Comparison of ENCODE assay signal across 12 cellular contexts in genomic region chr19:3880471-3881271, GRCh38. TPM values are rescaled to one million over a fixed set of nuclear protein-coding genes. Genes with fewer than 3 reads are reported as not detected.
DNase-seq lines count a peak whose midpoint lies in the region; ATAC-seq and TF ChIP-seq lines count a peak whose summit lies in the region.
"Had no signal": no experiment of that assay in that cellular context is flagged by ENCODE, and none has a peak within 500 bp of the region (broad histone marks: within the 10 kb centered on the region; RNA-seq: fewer than 3 reads in every experiment).

ATCAY (plus strand) TSS chr19:3880685; CDS start chr19:3885768, 5,083 bp downstream.

- POLR2A ChIA-PET in CD8-positive, alpha-beta T cell (lab: Charles Lee) = no interaction called here
- POLR2A ChIA-PET in SK-N-SH (lab: Yijun Ruan, JAX) = interaction anchor here (0.6 to 1.5 kb wide), 8 partner anchors 7 to 118 kb away, joined by 3 to 7 read pairs (median 4); partner anchors contain the start of genes EEF2 and MRPL54

- H3K9me3 Mint-ChIP-seq in CD8-positive, alpha-beta T cell = no peaks in the 10 kb centered on the region

- H3K4me1 Mint-ChIP-seq in CD8-positive, alpha-beta T cell (ENCODE audit: low read depth) = peaks cover 12% of the 10 kb centered on the region

- H4K20me1 ChIP-seq in SK-N-SH (ENCODE audit: insufficient read depth) = no peaks in the 10 kb centered on the region

- DNase-seq in CD8-positive, alpha-beta T cell = no peak
- DNase-seq in NCI-H1436 (lab: John Stamatoyannopoulos, UW) (peak; percentile 82), SK-N-SH (peak; percentile 95), inferior parietal cortex (ENCODE audit: extremely low spot score) (peak; percentile 48), EL (no peak), activated gamma-delta T cell treated with Interleukin-2 at 50 U/mL for 16 hours (no peak), psoas muscle (no peak)
- no peak for DNase-seq in stimulated activated CD4-positive, alpha-beta T cell treated with anti-CD3 and anti-CD28 coated beads, Interleukin-2, amount 100 ng/mL, for 48 hours
- DNase-seq: activated CD4-positive, alpha-beta T cell treated with anti-CD3 and anti-CD28 coated beads for 48 hours; OCI-M1 had no signal

- no peak for TF ChIP-seq EP300 in SK-N-SH (IDR thresholded peaks at IDR 0.05; ENCODE audit: borderline replicate concordance in 1 of 2, low read depth in 1 of 2, low read length in 1 of 2)

- peaks cover 3% of the 10 kb centered on the region for H3F3A ChIP-seq in SK-N-SH (replicated peaks; ENCODE audit: insufficient read depth)

- no peaks in the 10 kb centered on the region for H3K9me2 ChIP-seq in SK-N-SH

- intact Hi-C loops in CD8-positive, alpha-beta T cell (cut with DNase I, micrococcal nuclease) = no loop called here
- intact Hi-C loops in psoas muscle (cut with DNase I) = no loop called here

- H3K79me2 ChIP-seq in SK-N-SH (ENCODE audit: insufficient read depth) = no peaks in the 10 kb centered on the region

- peak within 1 kb of the TSS; percentile 70; the same call in 1 of the 2 replicates for H2AFZ ChIP-seq in SK-N-SH (ENCODE audit: low read depth)

- no peaks in the 10 kb centered on the region for H3K36me3 ChIP-seq in CD8-positive, alpha-beta T cell (ENCODE audit: insufficient read depth, low read length)
- no peaks in the 10 kb centered on the region for H3K36me3 ChIP-seq in SK-N-SH (replicated peaks in 1 of 2; ENCODE audit: control insufficient read depth in 1 of 2, insufficient read depth in 2 of 2, low read length in 1 of 2)
- no peaks in the 10 kb centered on the region for H3K36me3 ChIP-seq in psoas muscle (ENCODE audit: insufficient read depth in 1 of 2, low read depth in 1 of 2)
- H3K36me3 ChIP-seq: adrenal gland had no signal

- peaks cover 18% of the 10 kb centered on the region for H3K4me1 ChIP-seq in CD8-positive, alpha-beta T cell (ENCODE audit: insufficient read depth, low read length)
- H3K4me1 ChIP-seq in SK-N-SH (ENCODE audit: control insufficient read depth in 1 of 2, insufficient read depth in 2 of 2, low read depth in 1 of 2, low read length in 1 of 2) (no peaks in the 10 kb centered on the region; a peak in 1 of 4 replicates), psoas muscle (no peaks in the 10 kb centered on the region)
- H3K4me1 ChIP-seq: adrenal gland had no signal

- 3% methylated on average over 19 of the region's 49 CpGs for WGBS in SK-N-SH (ENCODE audit: low lambda C conversion rate)
- WGBS in psoas muscle, 3 donors = 1 to 2% (median 1%) methylated on average over 49 of the region's 49 CpGs

- no peak for TF ChIP-seq CTCF in CD8-positive, alpha-beta T cell (IDR thresholded peaks at IDR 0.05)
- no peak for TF ChIP-seq CTCF in SK-N-SH (IDR thresholded peaks at IDR 0.05)
- TF ChIP-seq CTCF in psoas muscle (IDR thresholded peaks at IDR 0.05) = no peak

- no peaks in the 10 kb centered on the region for H3K9me3 ChIP-seq in CD8-positive, alpha-beta T cell (ENCODE audit: low read length)
- no peaks in the 10 kb centered on the region for H3K9me3 ChIP-seq in SK-N-SH
- no peaks in the 10 kb centered on the region for H3K9me3 ChIP-seq in psoas muscle
- H3K9me3 ChIP-seq: adrenal gland had no signal

- H3K4me3 Mint-ChIP-seq in CD8-positive, alpha-beta T cell = peak within 1 kb of the TSS; percentile 35

- no peak within 1 kb of the TSS for H3K27ac Mint-ChIP-seq in CD8-positive, alpha-beta T cell

- peaks cover 46% of the 10 kb centered on the region for H3K27me3 Mint-ChIP-seq in CD8-positive, alpha-beta T cell (ENCODE audit: low read depth)

- no peak for TF ChIP-seq RAD21 in SK-N-SH (IDR thresholded peaks at IDR 0.05; ENCODE audit: low read length)

- no peaks in the 10 kb centered on the region for H3K36me3 Mint-ChIP-seq in CD8-positive, alpha-beta T cell

- CTCF ChIA-PET in CD8-positive, alpha-beta T cell (lab: Charles Lee) = no interaction called here
- CTCF ChIA-PET in SK-N-SH (lab: Yijun Ruan, JAX) = interaction anchor here (0.9 to 1.1 kb wide), 3 partner anchors 58 to 120 kb away, joined by 3 to 7 read pairs (median 3); no protein-coding TSS in a partner anchor

- no peak within 1 kb of the TSS for H3K27ac ChIP-seq in CD8-positive, alpha-beta T cell (ENCODE audit: low read depth, low read length)
- H3K27ac ChIP-seq in SK-N-SH (ENCODE audit: low read depth in 2 of 2, low read length in 1 of 2) (peak within 1 kb of the TSS in 1 of 2 experiments; percentile 73; a peak in 2 of 4 replicates), psoas muscle (no peak within 1 kb of the TSS)

- peak within 1 kb of the TSS; percentile 76 for H3K4me2 ChIP-seq in SK-N-SH

- 0 out of 2 replicates have a peak within 1 kb of the TSS, but pooled peaks have one; percentile 14 for H3K9ac ChIP-seq in SK-N-SH

- H3K4me3 ChIP-seq in CD8-positive, alpha-beta T cell (ENCODE audit: low read depth, low read length) = no peak within 1 kb of the TSS
- H3K4me3 ChIP-seq in SK-N-SH (ENCODE audit: low read depth in 2 of 2, low read length in 1 of 2) (peak within 1 kb of the TSS; percentile 46 to 60), psoas muscle (no peak within 1 kb of the TSS)
- H3K4me3 ChIP-seq: adrenal gland had no signal

- H3K27me3 ChIP-seq in CD8-positive, alpha-beta T cell (ENCODE audit: insufficient read depth, low read length) = peaks cover 5% of the 10 kb centered on the region
- H3K27me3 ChIP-seq in SK-N-SH (ENCODE audit: insufficient read depth) = 0 out of 2 replicates have a peak, but pooled peaks cover 5% of the 10 kb centered on the region
- peaks cover 0 to 62% (median 11%) of the 10 kb centered on the region in 3 donors for H3K27me3 ChIP-seq in psoas muscle (ENCODE audit: insufficient read depth in 3 of 3, low read length in 2 of 3)

- ATAC-seq in CD8-positive, alpha-beta T cell = no peak
- ATAC-seq in psoas muscle = no peak

TF ChIP-seq in SK-N-SH, 30 proteins besides CTCF, POLR2A, EP300 and RAD21:
- TF ChIP-seq GATA2 (CRISPR knock-in tag; IDR thresholded peaks at IDR 0.05) (no peak), CHD2 (IDR thresholded peaks at IDR 0.05; ENCODE audit: low read length, partially characterized antibody) (peak; percentile 13), POLR2AphosphoS5 (IDR thresholded peaks at IDR 0.05; ENCODE audit: low read depth, low read length) (0 out of 2 replicates have a peak, but pooled peaks have one; percentile 19), SMC3 (IDR thresholded peaks at IDR 0.05; ENCODE audit: low read depth, low read length) (no peak), EZH2phosphoT487 (IDR thresholded peaks at IDR 0.05; ENCODE audit: borderline replicate concordance, low read depth) (no peak), MXI1 (IDR thresholded peaks at IDR 0.05; ENCODE audit: low read depth, low read length) (peak; percentile 39; the same call in 1 of the 2 replicates)

RNA-seq across cellular contexts. Expression of gene ATCAY, which starts in this region (rescaled TPM):
- total RNA-seq in CD8-positive, alpha-beta T cell = not detected
- polyA plus RNA-seq in SK-N-SH (2012; rRNA removed) (0.84 and 1.2 TPM in 2 replicates), psoas muscle (under 1 TPM in 1 of 3 donors, not detected in 2; 0.04 TPM)
- polyA plus RNA-seq in SK-N-SH (2012; cell fraction: cytosol; rRNA removed) = 0.68 and 1.4 TPM in 2 replicates
- 0.48 and 0.67 TPM in 2 replicates for polyA plus RNA-seq in SK-N-SH (2012; cell fraction: nucleus; rRNA removed)
- total RNA-seq in psoas muscle = not detected
- polyA plus RNA-seq: BJ had no signal

Comparison
In these comparisons a context has a peak if more than half of its experiments do, and no peak if none do; other contexts are left out.
1. DNase-seq: peak in NCI-H1436 (single experiment), SK-N-SH (single experiment) and inferior parietal cortex (single experiment); none in CD8-positive, alpha-beta T cell (0 of 7), EL (single experiment), stimulated activated CD4-positive, alpha-beta T cell treated with anti-CD3 and anti-CD28 coated beads, Interleukin-2, amount 100 ng/mL, for 48 hours (0 of 2), activated gamma-delta T cell treated with Interleukin-2 at 50 U/mL for 16 hours (single experiment) and psoas muscle (0 of 2).
2. H3K4me3 ChIP-seq: peak in SK-N-SH (2 of 2); none in CD8-positive, alpha-beta T cell (single experiment) and psoas muscle (single experiment).